ENCODE assay signal across 13 cellular contexts in the genomic region with DNA sequence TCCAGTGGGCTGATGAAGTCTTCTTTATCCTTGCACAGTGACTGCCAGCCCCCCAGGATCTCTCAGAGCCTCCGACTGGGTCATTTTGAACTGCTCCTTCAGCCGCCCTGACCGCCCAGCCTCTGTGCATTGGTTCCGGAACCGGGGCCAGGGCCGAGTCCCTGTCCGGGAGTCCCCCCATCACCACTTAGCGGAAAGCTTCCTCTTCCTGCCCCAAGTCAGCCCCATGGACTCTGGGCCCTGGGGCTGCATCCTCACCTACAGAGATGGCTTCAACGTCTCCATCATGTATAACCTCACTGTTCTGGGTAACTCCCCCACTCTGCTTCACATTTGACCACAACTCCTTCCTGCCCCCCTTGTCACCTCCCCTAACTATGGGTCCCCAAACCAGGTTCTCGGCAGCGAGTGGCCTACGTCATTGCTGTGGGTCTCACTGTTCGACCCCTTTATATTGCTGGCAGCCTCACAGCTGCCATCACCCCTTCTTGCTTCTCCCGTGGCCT. TPM values are rescaled to one million over a fixed set of nuclear protein-coding genes. Genes with fewer than 3 reads are reported as not detected.
DNase-seq lines count a peak whose midpoint lies in the region; ATAC-seq and TF ChIP-seq lines count a peak whose summit lies in the region.
"Had no signal": no experiment of that assay in that cellular context is flagged by ENCODE, and none has a peak within 500 bp of the region (broad histone marks: within the 10 kb centered on the region; RNA-seq: fewer than 3 reads in every experiment).

No MANE protein-coding gene starts in this region.

- H3K36me3 Mint-ChIP-seq in Caco-2 (ENCODE audit: insufficient read depth, unreplicated experiment) = no peaks in the 10 kb centered on the region

- H3K27ac ChIP-seq in VCaP (peak overlapping the region; percentile 87), prostate gland (peak overlapping the region; percentile 47 to 89)
- H3K27ac ChIP-seq: right atrium auricular region, suprapubic skin had no signal

- no peak for TF ChIP-seq POLR2A in prostate gland (IDR thresholded peaks at IDR 0.05)

- POLR2A ChIA-PET in Caco-2 (lab: Charles Lee) = interaction anchor here (1.4 kb wide), 1 partner anchor 8 kb away, joined by 8 read pairs; the partner anchor contains the start of gene PTMS

- intact Hi-C loops in Caco-2 (cut with micrococcal nuclease; ENCODE audit: unreplicated experiment) = loop anchor here (5.0 kb wide), 2 partner anchors 52 to 207 kb away; partner anchors contain the start of genes COPS7A and NOP2
- intact Hi-C loops in prostate gland (cut with DNase I) = loop anchor here (5.0 kb wide), 2 partner anchors 37 to 157 kb away; no protein-coding TSS in a partner anchor

- H3K36me3 ChIP-seq in Caco-2 (ENCODE audit: control insufficient read depth, insufficient read depth, low read length) (peaks cover 10% of the 10 kb centered on the region; the same call in 1 of the 2 replicates), prostate gland (peaks cover 0 to 7% of the 10 kb centered on the region in 2 donors)

- H3K4me3 Mint-ChIP-seq in Caco-2 (ENCODE audit: unreplicated experiment) = no peak overlapping the region

- H3K4me3 ChIP-seq in Caco-2 (ENCODE audit: low read depth, low read length) (no peak overlapping the region), prostate gland (no peak overlapping the region)

- peak overlapping the region; percentile 5 for H3K27ac Mint-ChIP-seq in Caco-2 (ENCODE audit: unreplicated experiment)

- H3K4me1 ChIP-seq in Caco-2 = peaks cover 26% of the 10 kb centered on the region
- H3K4me1 ChIP-seq in prostate gland (replicated peaks) = peaks cover 2% of the 10 kb centered on the region

- H3K4me1 Mint-ChIP-seq in Caco-2 (ENCODE audit: low read depth, unreplicated experiment) = peaks cover 47% of the 10 kb centered on the region

- H3K9me3 Mint-ChIP-seq in Caco-2 (ENCODE audit: unreplicated experiment) = no peaks in the 10 kb centered on the region

- 85% methylated on average over 14 of the region's 14 CpGs for WGBS in prostate gland

- H3K27me3 ChIP-seq in Caco-2 (replicated peaks; ENCODE audit: control insufficient read depth, insufficient read depth, low read length) = no peaks in the 10 kb centered on the region
- no peaks in the 10 kb centered on the region for H3K27me3 ChIP-seq in prostate gland (replicated peaks; ENCODE audit: insufficient read depth)
- H3K27me3 ChIP-seq: right atrium auricular region, suprapubic skin had no signal

- H3K27me3 Mint-ChIP-seq in Caco-2 (ENCODE audit: insufficient read depth, unreplicated experiment) = no peaks in the 10 kb centered on the region

- TF ChIP-seq CTCF in Caco-2 (IDR thresholded peaks at IDR 0.05; ENCODE audit: insufficient read depth in 1 of 2, low read depth in 1 of 2, low read length in 1 of 2, severe bottlenecking in 1 of 2, unreplicated experiment in 1 of 2) (no peak), VCaP (conservative IDR thresholded peaks at IDR 0.05) (no peak), prostate gland (IDR thresholded peaks at IDR 0.05) (no peak), GM10266 (IDR thresholded peaks at IDR 0.05; ENCODE audit: control insufficient read depth, insufficient read depth, low read depth, missing control alignments) (no peak)

- no TSS peak for BruUV-seq in Caco-2 (replicated peaks; lab: Mats Ljungman, UMichigan)

- CTCF ChIA-PET in Caco-2 (lab: Charles Lee) = interaction anchor here (1.8 to 2.2 kb wide), 2 partner anchors 8 to 21 kb away, joined by 9 to 10 read pairs; partner anchors contain the start of genes MLF2 and PTMS

- no peak for DNase-seq in Caco-2
- DNase-seq in central memory CD4-positive, alpha-beta T cell = peak; percentile 46
- DNase-seq in prostate gland (ENCODE audit: low spot score) = no peak
- no peak for DNase-seq in mesenteric fat pad (ENCODE audit: low spot score)
- no peak for DNase-seq in NCI-H1417 (lab: John Stamatoyannopoulos, UW)
- no peak for DNase-seq in GM10266 (ENCODE audit: extremely low spot score)
- DNase-seq: amygdala, SK-N-SH had no signal

- H3K9me3 ChIP-seq in Caco-2 = no peaks in the 10 kb centered on the region
- no peaks in the 10 kb centered on the region for H3K9me3 ChIP-seq in prostate gland
- H3K9me3 ChIP-seq: right atrium auricular region, SK-N-SH, suprapubic skin had no signal

- no peak for ATAC-seq in GM18867 (IDR thresholded peaks at IDR 0.05; ENCODE audit: unreplicated experiment)

RNA-seq across cellular contexts. Expression of gene LAG3, which starts 2.3 kb away (rescaled TPM):
- 1.9 and 3.2 TPM in 2 replicates for total RNA-seq in Caco-2 (2022)
- total RNA-seq in prostate gland = 10 to 100 TPM in 1 of 2 donors, under 1 TPM in 1; 0.73 to 13.1 TPM
- total RNA-seq in mesenteric fat pad = 1.3 TPM

RNA-seq across cellular contexts. Expression of gene PTMS, which starts 8.4 kb away (rescaled TPM):
- total RNA-seq in Caco-2 (2022) (264 and 285 TPM in 2 replicates), prostate gland (100 to 1,000 TPM; 285 to 339 TPM), mesenteric fat pad (161 TPM)

RNA-seq across cellular contexts. Expression of gene CD4, which starts 14.7 kb away (rescaled TPM):
- total RNA-seq in Caco-2 (2022) = not detected in 2 replicates
- total RNA-seq in prostate gland = 1 to 10 TPM; 1.6 to 8.6 TPM
- total RNA-seq in mesenteric fat pad = 31.3 TPM
- total RNA-seq: dermis microvascular lymphatic vessel endothelial cell had no signal

RNA-seq across cellular contexts. Expression of gene MLF2, which starts 21.7 kb away (rescaled TPM):
- total RNA-seq in Caco-2 (2022) (303 and 309 TPM in 2 replicates), prostate gland (100 to 1,000 TPM; 267 to 282 TPM), mesenteric fat pad (145 TPM)

RNA-seq across cellular contexts. Expression of gene GPR162, which starts 47.0 kb away (rescaled TPM):
- total RNA-seq in Caco-2 (2022) (0.81 and 1.2 TPM in 2 replicates), prostate gland (1 to 10 TPM; 4.3 to 4.4 TPM), mesenteric fat pad (7.0 TPM)
